In the genomic region with DNA sequence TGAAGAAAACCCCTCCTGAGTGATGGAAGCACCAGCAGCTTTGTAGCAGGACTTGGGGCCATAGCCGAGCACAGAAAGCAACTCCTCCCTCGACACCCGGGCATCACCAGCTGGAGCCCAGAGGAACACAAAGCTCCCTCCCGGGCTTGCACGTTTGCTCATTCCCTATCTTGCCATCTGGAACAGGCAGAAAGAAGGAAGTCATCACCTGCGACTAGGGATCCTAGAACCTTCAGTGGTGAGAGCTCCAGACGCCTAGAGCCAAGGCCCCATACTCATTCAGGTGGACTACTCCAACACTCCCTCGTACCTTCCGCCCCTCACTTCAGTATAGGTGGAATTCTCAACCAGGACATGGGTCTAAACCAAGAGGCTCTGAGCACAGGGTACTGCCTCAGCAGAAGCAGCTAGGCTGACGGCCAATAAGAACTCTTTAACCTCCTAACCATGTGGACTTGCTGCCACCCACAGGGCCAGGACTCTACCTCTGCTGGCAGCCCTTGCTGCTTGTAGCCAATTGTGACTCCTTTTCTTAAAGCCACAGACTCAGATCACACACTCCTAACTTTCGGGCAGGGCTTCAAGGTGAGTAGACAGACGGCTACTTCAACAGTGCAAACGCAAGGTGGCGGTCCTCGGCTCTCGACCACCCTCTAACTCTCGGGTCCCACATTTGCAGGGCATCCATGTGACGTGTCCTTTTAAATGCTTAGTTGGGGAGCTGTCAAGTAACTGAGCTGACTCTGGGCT, we compare ENCODE assay signal across 20 cellular contexts.
A peak's percentile ranks its signal among the peaks of the same experiment; 100 is the strongest.
DNase-seq lines count a peak whose midpoint lies in the region; ATAC-seq, FAIRE-seq and TF ChIP-seq lines count a peak whose summit lies in the region.
"Had no signal": no experiment of that assay in that cellular context is flagged by ENCODE, and none has a peak within 500 bp of the region (broad histone marks: within the 10 kb centered on the region; RNA-seq: fewer than 3 reads in every experiment).

No MANE protein-coding gene starts in this region.

- no peak overlapping the region for H3K56ac ChIP-seq in H9 (ENCODE audit: insufficient read length, low read depth, low read length)
- H3K56ac ChIP-seq in H1 (replicated peaks; ENCODE audit: insufficient read length, low read depth, low read length): no peak overlapping the region

- H3K9me3 Mint-ChIP-seq in GM23338 (no peaks in the 10 kb centered on the region), H9 (no peaks in the 10 kb centered on the region)
- H3K9me3 Mint-ChIP-seq in stimulated activated memory B cell treated with anti-CD40 and anti-IgM and Interleukin-4, amounts not matched to agents 10 μg/mL and 1 μg/mL and 100 μg/mL, for 72 hours: no peaks in the 10 kb centered on the region

- H3K14ac ChIP-seq in H9 (ENCODE audit: insufficient read depth, low read length): no peak overlapping the region
- H3K14ac ChIP-seq in H1 (ENCODE audit: insufficient read length): no peak overlapping the region

- H3K9me2 ChIP-seq in GM23338 (ENCODE audit: insufficient read depth): no peaks in the 10 kb centered on the region

- H2AFZ ChIP-seq in GM23338 (no peak overlapping the region), H9 (ENCODE audit: low read length) (no peak overlapping the region), H1 (ENCODE audit: low read length) (no peak overlapping the region)

- peak; percentile 6 to 20; a peak in 1 of 4 replicates for TF ChIP-seq RAD21 in H1 (IDR thresholded peaks at IDR 0.05 in 1 of 2, conservative IDR thresholded peaks at IDR 0.05 in 1 of 2; ENCODE audit: low read depth in 2 of 2, low read length in 2 of 2)

- H3T11ph ChIP-seq in H9 (ENCODE audit: low read length): no peak overlapping the region

- no peaks in the 10 kb centered on the region for H3K4me1 Mint-ChIP-seq in GM23338
- no peaks in the 10 kb centered on the region for H3K4me1 Mint-ChIP-seq in H9
- H3K4me1 Mint-ChIP-seq in stimulated activated memory B cell treated with anti-CD40 and anti-IgM and Interleukin-4, amounts not matched to agents 10 μg/mL and 1 μg/mL and 100 μg/mL, for 72 hours: no peaks in the 10 kb centered on the region
- H3K4me1 Mint-ChIP-seq: CD8-positive, alpha-beta memory T cell had no signal

- POLR2A ChIA-PET in H1 (lab: Charles Lee; ENCODE audit: partially characterized antibody): interaction anchor here (1.2 kb wide), 1 partner anchor 13 kb away, joined by 3 read pairs; no protein-coding TSS in a partner anchor

- ATAC-seq in GM23338 (peak; percentile 76), HG02981 (IDR thresholded peaks at IDR 0.05; ENCODE audit: unreplicated experiment) (no peak)
- peak; percentile 20 for ATAC-seq in stimulated activated memory B cell treated with anti-CD40 and anti-IgM and Interleukin-4, amounts not matched to agents 10 μg/mL and 1 μg/mL and 100 μg/mL, for 72 hours
- ATAC-seq: SK-N-SH treated with all-trans-retinoic acid at 6 μM for 48 hours had no signal

- no peaks in the 10 kb centered on the region for H3K23me2 ChIP-seq in H9 (ENCODE audit: insufficient read length, low read depth, low read length, poor library complexity, severe bottlenecking)
- H3K23me2 ChIP-seq in H1 (ENCODE audit: low read depth, low read length): no peaks in the 10 kb centered on the region

- DNase-seq in GM23338 (ENCODE audit: low spot score) (no peak), H9 (no peak), H1 (ENCODE audit: low read depth in 1 of 2, low spot score in 2 of 2) (peak in 1 of 2 experiments; percentile 36), brain microvascular endothelial cell (no peak), NCI-H82 (lab: John Stamatoyannopoulos, UW) (no peak)
- DNase-seq: ACHN; C1 segment of cervical spinal cord; CD8-positive, alpha-beta memory T cell; DMS79 treated with DMSO at 0.1 percent for 48 hours; MM.1S; NCI-H1092; NCI-H2081 treated with DMSO at 0.1 percent for 48 hours; NCI-H510A; NCI-H774; OCI-M1; SHP77 treated with DMSO at 0.1 percent for 48 hours had no signal

- CTCF ChIA-PET in H1 (lab: Charles Lee; ENCODE audit: partially characterized antibody): interaction anchor here (0.6 to 1.7 kb wide), 8 partner anchors 10 to 224 kb away, joined by 3 to 5 read pairs (median 4); no protein-coding TSS in a partner anchor

- H3K36me3 Mint-ChIP-seq in GM23338 (ENCODE audit: low read depth): peaks cover 3% of the 10 kb centered on the region; the same call in 1 of the 3 replicates
- H3K36me3 Mint-ChIP-seq in H9 (ENCODE audit: insufficient read depth in 1 of 3, low read depth in 3 of 3): peaks cover 0 to 10% (median 8%) of the 10 kb centered on the region in 3 experiments; a peak in 3 of 7 replicates
- H3K36me3 Mint-ChIP-seq in stimulated activated memory B cell treated with anti-CD40 and anti-IgM and Interleukin-4, amounts not matched to agents 10 μg/mL and 1 μg/mL and 100 μg/mL, for 72 hours: peaks cover 50% of the 10 kb centered on the region

- TF ChIP-seq EP300 in H1 (IDR thresholded peaks at IDR 0.05; ENCODE audit: borderline replicate concordance in 1 of 2, low read depth in 2 of 2, low read length in 2 of 2): no peak

- H3K27ac ChIP-seq in GM23338 (ENCODE audit: low read depth): no peak overlapping the region
- no peak overlapping the region for H3K27ac ChIP-seq in H9 (ENCODE audit: insufficient read length, low read depth, low read length)
- no peak overlapping the region for H3K27ac ChIP-seq in H1 (ENCODE audit: low read depth, low read length)
- H3K27ac ChIP-seq in brain microvascular endothelial cell: no peak overlapping the region

- H3K18ac ChIP-seq in H9 (ENCODE audit: insufficient read length, low read depth, low read length): no peak overlapping the region
- no peak overlapping the region for H3K18ac ChIP-seq in H1 (ENCODE audit: extremely low read depth, low read length)

- no peak overlapping the region for H3K9ac ChIP-seq in H9 (ENCODE audit: extremely low read depth, insufficient read length, low read length)
- no peak overlapping the region for H3K9ac ChIP-seq in H1 (replicated peaks in 1 of 4; ENCODE audit: extremely low read depth in 1 of 4, low read depth in 3 of 4, low read length in 3 of 4)

- H4K91ac ChIP-seq in H9 (ENCODE audit: insufficient read length, low read depth, low read length) (no peak overlapping the region), H1 (replicated peaks; ENCODE audit: insufficient read length, low read length) (no peak overlapping the region)

- no peak overlapping the region for H2BK5ac ChIP-seq in H9 (ENCODE audit: insufficient read length, low read length)
- no peak overlapping the region for H2BK5ac ChIP-seq in H1 (ENCODE audit: low read depth, low read length)

- no peak overlapping the region for H4K8ac ChIP-seq in H9 (replicated peaks; ENCODE audit: insufficient read length, low read depth, low read length)
- no peak overlapping the region for H4K8ac ChIP-seq in H1 (ENCODE audit: extremely low read depth, insufficient read depth, low read length)

- no peaks in the 10 kb centered on the region for H3K79me2 ChIP-seq in GM23338 (replicated peaks; ENCODE audit: insufficient read depth)
- no peaks in the 10 kb centered on the region for H3K79me2 ChIP-seq in H9 (ENCODE audit: insufficient read depth, low read length)
- no peaks in the 10 kb centered on the region for H3K79me2 ChIP-seq in H1 (ENCODE audit: control insufficient read depth in 1 of 2, insufficient read depth in 2 of 2, low read length in 2 of 2)

- H3K9me3 ChIP-seq in H9 (ENCODE audit: control insufficient read depth, low read depth, low read length) (no peaks in the 10 kb centered on the region), H1 (ENCODE audit: insufficient read depth in 2 of 2, low read depth in 1 of 2, low read length in 1 of 2) (no peaks in the 10 kb centered on the region)
- H3K9me3 ChIP-seq: HAP-1 had no signal

- no peak overlapping the region for H4K5ac ChIP-seq in H9 (ENCODE audit: insufficient read length, low read depth, low read length)
- no peak overlapping the region for H4K5ac ChIP-seq in H1 (ENCODE audit: insufficient read length, low read depth, low read length)

- H3K27me3 ChIP-seq in GM23338 (ENCODE audit: insufficient read depth): no peaks in the 10 kb centered on the region
- no peaks in the 10 kb centered on the region for H3K27me3 ChIP-seq in H9 (ENCODE audit: insufficient read depth, low read length)
- H3K27me3 ChIP-seq in H1 (replicated peaks in 1 of 4; ENCODE audit: control insufficient read depth in 3 of 4, extremely low read depth in 1 of 4, insufficient read depth in 3 of 4, low read length in 3 of 4): no peaks in the 10 kb centered on the region
- no peaks in the 10 kb centered on the region for H3K27me3 ChIP-seq in brain microvascular endothelial cell (replicated peaks)

- no peaks in the 10 kb centered on the region for H3F3A ChIP-seq in GM23338 (replicated peaks; ENCODE audit: low read depth)

- no peak overlapping the region for H3K4ac ChIP-seq in H9 (ENCODE audit: low read depth, low read length)
- H3K4ac ChIP-seq in H1 (replicated peaks; ENCODE audit: insufficient read length, low read depth, low read length): no peak overlapping the region

- H2BK20ac ChIP-seq in H9 (ENCODE audit: low read depth, low read length, poor library complexity, severe bottlenecking): no peak overlapping the region
- H2BK20ac ChIP-seq in H1 (ENCODE audit: low read length): no peak overlapping the region

- FAIRE-seq in H1 (lab: Jason Lieb, UNC): no peak

- WGBS in H9 (ENCODE audit: extremely low coverage, insufficient read length, low lambda C conversion rate): no CpG with 5 or more reads among the region's 18 CpGs
- 83% methylated on average over 18 of the region's 18 CpGs; no CpG with 5 or more reads in 1 of the 2 experiments for WGBS in H1 (ENCODE audit: extremely low coverage in 1 of 2, insufficient coverage in 1 of 2, insufficient read length in 1 of 2, insufficient replicate concordance in 2 of 2, low coverage in 1 of 2, low lambda C conversion rate in 2 of 2, missing lambda C conversion rate in 1 of 2), 2 experiments

- H3K27me3 Mint-ChIP-seq in GM23338 (ENCODE audit: insufficient read depth, low read depth, poor library complexity) (peaks cover 3% of the 10 kb centered on the region), H9 (ENCODE audit: low read depth) (no peaks in the 10 kb centered on the region)
- H3K27me3 Mint-ChIP-seq in stimulated activated memory B cell treated with anti-CD40 and anti-IgM and Interleukin-4, amounts not matched to agents 10 μg/mL and 1 μg/mL and 100 μg/mL, for 72 hours: no peaks in the 10 kb centered on the region
- H3K27me3 Mint-ChIP-seq: CD8-positive, alpha-beta memory T cell had no signal

- H2BK15ac ChIP-seq in H9 (ENCODE audit: low read depth, low read length) (no peak overlapping the region), H1 (ENCODE audit: low read length) (no peak overlapping the region)

- H3K4me1 ChIP-seq in GM23338 (ENCODE audit: insufficient read depth): no peaks in the 10 kb centered on the region
- H3K4me1 ChIP-seq in H9 (ENCODE audit: insufficient read depth, low read length): no peaks in the 10 kb centered on the region
- no peaks in the 10 kb centered on the region for H3K4me1 ChIP-seq in H1 (replicated peaks in 1 of 4; ENCODE audit: control insufficient read depth in 3 of 4, insufficient read depth in 4 of 4, low read length in 3 of 4)
- H3K4me1 ChIP-seq: HAP-1 had no signal

- no peak overlapping the region for H3K4me3 Mint-ChIP-seq in GM23338
- H3K4me3 Mint-ChIP-seq in H9: no peak overlapping the region
- no peak overlapping the region for H3K4me3 Mint-ChIP-seq in stimulated activated memory B cell treated with anti-CD40 and anti-IgM and Interleukin-4, amounts not matched to agents 10 μg/mL and 1 μg/mL and 100 μg/mL, for 72 hours
- H3K4me3 Mint-ChIP-seq: CD8-positive, alpha-beta memory T cell had no signal

- H3K4me2 ChIP-seq in GM23338: no peak overlapping the region
- H3K4me2 ChIP-seq in H9 (ENCODE audit: insufficient read depth, insufficient read length, low read length): no peak overlapping the region
- H3K4me2 ChIP-seq in H1 (ENCODE audit: insufficient read depth in 1 of 2, low read depth in 2 of 2, low read length in 2 of 2): no peak overlapping the region

- no peak overlapping the region for H2AK5ac ChIP-seq in H9 (ENCODE audit: insufficient read length, low read length)
- no peak overlapping the region for H2AK5ac ChIP-seq in H1 (ENCODE audit: low read depth, low read length)

- H3K79me1 ChIP-seq in H9 (ENCODE audit: insufficient read depth, low read depth, low read length, poor library complexity, severe bottlenecking): no peaks in the 10 kb centered on the region
- H3K79me1 ChIP-seq in H1 (ENCODE audit: low read depth, low read length): no peaks in the 10 kb centered on the region

- H3K23ac ChIP-seq in H9 (ENCODE audit: insufficient read length, low read depth, low read length) (no peak overlapping the region), H1 (ENCODE audit: insufficient read length) (no peak overlapping the region)

- H2BK120ac ChIP-seq in H9 (ENCODE audit: low read depth, low read length, poor library complexity, severe bottlenecking) (no peak overlapping the region), H1 (replicated peaks; ENCODE audit: low read depth, low read length) (no peak overlapping the region)

- TF ChIP-seq POLR2A in H1 (IDR thresholded peaks at IDR 0.05; ENCODE audit: control extremely low read depth in 1 of 2, low read depth in 2 of 2, low read length in 2 of 2): no peak

- H4K20me1 ChIP-seq in GM23338 (replicated peaks; ENCODE audit: insufficient read depth) (no peaks in the 10 kb centered on the region), H9 (ENCODE audit: control insufficient read depth, insufficient read depth, insufficient read length) (no peaks in the 10 kb centered on the region), H1 (replicated peaks in 1 of 2; ENCODE audit: control insufficient read depth in 1 of 2, insufficient read depth in 2 of 2, low read length in 2 of 2) (no peaks in the 10 kb centered on the region)

- H3K27ac Mint-ChIP-seq in GM23338 (no peak overlapping the region; the same call in 1 of the 2 replicates), H9 (peak overlapping the region in 2 of 3 experiments; percentile 10 to 78; a peak in 2 of 7 replicates)
- H3K27ac Mint-ChIP-seq in stimulated activated memory B cell treated with anti-CD40 and anti-IgM and Interleukin-4, amounts not matched to agents 10 μg/mL and 1 μg/mL and 100 μg/mL, for 72 hours: no peak overlapping the region
- H3K27ac Mint-ChIP-seq: CD8-positive, alpha-beta memory T cell had no signal

- H2BK12ac ChIP-seq in H9 (ENCODE audit: insufficient read length, low read depth, low read length) (no peak overlapping the region), H1 (ENCODE audit: low read depth, low read length) (no peak overlapping the region)

- TF ChIP-seq CTCF in GM23338 (conservative IDR thresholded peaks at IDR 0.05; ENCODE audit: low read depth in 2 of 2) (peak; percentile 10 to 15; a peak in 1 of 4 replicates), H9 (conservative IDR thresholded peaks at IDR 0.05) (no peak), H1 (IDR thresholded peaks at IDR 0.05; ENCODE audit: control extremely low read depth in 1 of 3, insufficient read depth in 1 of 3, low read depth in 1 of 3, low read length in 3 of 3) (peak in 2 of 3 experiments; percentile 7 to 9; a peak in 2 of 4 replicates), brain microvascular endothelial cell (IDR thresholded peaks at IDR 0.05; ENCODE audit: low read depth, low read length, missing control alignments) (no peak)

- in situ Hi-C loops in brain microvascular endothelial cell (cut with HindIII; ENCODE audit: low pct_ligation_motif_present, low sequenced_read_pairs): no loop called here

- no peaks in the 10 kb centered on the region for H3K36me3 ChIP-seq in GM23338 (ENCODE audit: insufficient read depth)
- no peaks in the 10 kb centered on the region; a peak in 2 of 8 replicates for H3K36me3 ChIP-seq in H1 (ENCODE audit: control insufficient read depth in 2 of 4, insufficient read depth in 4 of 4, low read length in 3 of 4)
- no peaks in the 10 kb centered on the region for H3K36me3 ChIP-seq in brain microvascular endothelial cell (replicated peaks)
- H3K36me3 ChIP-seq: HAP-1 had no signal

- no peak overlapping the region for H3K4me3 ChIP-seq in GM23338
- H3K4me3 ChIP-seq in H1 (ENCODE audit: extremely low read depth in 1 of 4, insufficient read depth in 2 of 4, low read depth in 3 of 4, low read length in 4 of 4): no peak overlapping the region
- H3K4me3 ChIP-seq in brain microvascular endothelial cell (ENCODE audit: low read depth, low read length): no peak overlapping the region
- H3K4me3 ChIP-seq: HAP-1 had no signal

Comparison
In these comparisons a context has a peak if more than half of its experiments do, and no peak if none do; other contexts are left out.
1. H3K27ac Mint-ChIP-seq: peak in H9 (2 of 3); none in GM23338 (single experiment) and stimulated activated memory B cell treated with anti-CD40 and anti-IgM and Interleukin-4, amounts not matched to agents 10 μg/mL and 1 μg/mL and 100 μg/mL, for 72 hours (single experiment).
2. CTCF ChIP-seq: peak in GM23338 (2 of 2) and H1 (2 of 3); none in H9 (single experiment) and brain microvascular endothelial cell (single experiment).